In genomic region chr1:40042337-40042736, GRCh38 we compare ENCODE assay signal across 1 cellular context.
A peak's percentile ranks its signal among the peaks of the same experiment; 100 is the strongest.
TF ChIP-seq lines count a peak whose summit lies in the region.

No MANE protein-coding gene starts in this region.

TF ChIP-seq in GM12878, 131 proteins besides CTCF, POLR2A, EP300 and RAD21:
- TF ChIP-seq SPI1 (IDR thresholded peaks at IDR 0.05; ENCODE audit: borderline replicate concordance, insufficient read depth, low read depth, low read length) (peak; percentile 41; the same call in 1 of the 2 replicates), EED (IDR thresholded peaks at IDR 0.05; ENCODE audit: low read depth) (0 out of 2 replicates have a peak, but pooled peaks have one; percentile 33), RUNX3 (IDR thresholded peaks at IDR 0.05; ENCODE audit: low read length) (peak; percentile 60), CHD1 (IDR thresholded peaks at IDR 0.05; ENCODE audit: low read depth, low read length) (no peak), IKZF1 (conservative IDR thresholded peaks at IDR 0.05) (peak; percentile 43), IKZF2 (IDR thresholded peaks at IDR 0.05) (peak in 1 of 2 experiments; percentile 58; a peak in 1 of 4 replicates)
TF ChIP-seq in GM12878: peak in this region for 5.
